In genomic region chr6:12313992-12314589, GRCh38 we compare ENCODE assay signal across 16 cellular contexts. TPM values are rescaled to one million over a fixed set of nuclear protein-coding genes. Genes with fewer than 3 reads are reported as not detected.
DNase-seq lines count a peak whose midpoint lies in the region; ATAC-seq, FAIRE-seq and TF ChIP-seq lines count a peak whose summit lies in the region.
"Had no signal": no experiment of that assay in that cellular context is flagged by ENCODE, and none has a peak within 500 bp of the region (broad histone marks: within the 10 kb centered on the region; RNA-seq: fewer than 3 reads in every experiment).

No MANE protein-coding gene starts in this region.

- intact Hi-C loops in breast epithelium (cut with DNase I; ENCODE audit: low total_unique reads) = no loop called here
- intact Hi-C loops in left colon (cut with DNase I, micrococcal nuclease) = no loop called here

- H3K36me3 ChIP-seq in breast epithelium (no peaks in the 10 kb centered on the region), upper lobe of left lung (no peaks in the 10 kb centered on the region), neural progenitor cell (no peaks in the 10 kb centered on the region)
- H3K36me3 ChIP-seq: cardiac muscle cell, right atrium auricular region had no signal

- peak; percentile 60 for FAIRE-seq in HTR-8/SVneo (lab: Jason Lieb, UNC)
- FAIRE-seq: GM18507, K562 had no signal

- no peak overlapping the region for H3K9ac ChIP-seq in neural progenitor cell

- H3K9me3 ChIP-seq in breast epithelium (no peaks in the 10 kb centered on the region), upper lobe of left lung (no peaks in the 10 kb centered on the region), neural progenitor cell (ENCODE audit: low read depth) (peaks cover 16% of the 10 kb centered on the region)

- TF ChIP-seq CTCF in breast epithelium (IDR thresholded peaks at IDR 0.05) (no peak), upper lobe of left lung (IDR thresholded peaks at IDR 0.05) (no peak), neural progenitor cell (IDR thresholded peaks at IDR 0.05) (no peak)

- H3K27ac ChIP-seq in breast epithelium (peak overlapping the region; percentile 25 to 80), upper lobe of left lung (peak overlapping the region in 3 of 4 donors; percentile 16 to 28 (median 20)), neural progenitor cell (no peak overlapping the region)
- H3K27ac ChIP-seq: cardiac muscle cell, right atrium auricular region had no signal

- H3K4me2 ChIP-seq in neural progenitor cell = no peak overlapping the region

- no peak overlapping the region for H3K4me3 Mint-ChIP-seq in neural progenitor cell
- H3K4me3 Mint-ChIP-seq: activated B cell treated with CpG ODN at 0.5 μM for 24 hours, memory B cell had no signal

- no peaks in the 10 kb centered on the region for H3K4me1 ChIP-seq in breast epithelium
- no peaks in the 10 kb centered on the region for H3K4me1 ChIP-seq in upper lobe of left lung
- no peaks in the 10 kb centered on the region for H3K4me1 ChIP-seq in neural progenitor cell
- H3K4me1 ChIP-seq: right atrium auricular region had no signal

- H2AFZ ChIP-seq in neural progenitor cell (replicated peaks) = no peak overlapping the region

- peak in 1 of 4 donors; percentile 1 for TF ChIP-seq EP300 in upper lobe of left lung (IDR thresholded peaks at IDR 0.05)

- no peaks in the 10 kb centered on the region for H3F3A ChIP-seq in neural progenitor cell (ENCODE audit: low read depth)

- 54 to 55% methylated on average over 8 of the region's 8 CpGs for WGBS in upper lobe of left lung, 2 donors

- H3K27me3 ChIP-seq in breast epithelium (no peaks in the 10 kb centered on the region), upper lobe of left lung (no peaks in the 10 kb centered on the region), neural progenitor cell (no peaks in the 10 kb centered on the region)
- H3K27me3 ChIP-seq: cardiac muscle cell, right atrium auricular region had no signal

- H3K9me3 Mint-ChIP-seq in neural progenitor cell = peaks cover 8% of the 10 kb centered on the region

- peaks cover 8% of the 10 kb centered on the region for H3K27me3 Mint-ChIP-seq in neural progenitor cell (ENCODE audit: insufficient read depth, low read depth)
- H3K27me3 Mint-ChIP-seq: activated B cell treated with CpG ODN at 0.5 μM for 24 hours had no signal

- H3K4me3 ChIP-seq in breast epithelium = no peak overlapping the region
- H3K4me3 ChIP-seq in upper lobe of left lung = no peak overlapping the region
- H3K4me3 ChIP-seq in neural progenitor cell = no peak overlapping the region
- H3K4me3 ChIP-seq: cardiac muscle cell, K562, right atrium auricular region had no signal

- H3K79me2 ChIP-seq in neural progenitor cell (ENCODE audit: low read depth) = no peaks in the 10 kb centered on the region

- TF ChIP-seq POLR2A in breast epithelium (IDR thresholded peaks at IDR 0.05) (no peak), upper lobe of left lung (IDR thresholded peaks at IDR 0.05) (no peak)

- H3K27ac Mint-ChIP-seq in neural progenitor cell = no peak overlapping the region
- H3K27ac Mint-ChIP-seq: activated B cell treated with CpG ODN at 0.5 μM for 24 hours had no signal

- H3K4me1 Mint-ChIP-seq in neural progenitor cell = no peaks in the 10 kb centered on the region
- H3K4me1 Mint-ChIP-seq: activated B cell treated with CpG ODN at 0.5 μM for 24 hours, memory B cell had no signal

- H3K36me3 Mint-ChIP-seq in neural progenitor cell = no peaks in the 10 kb centered on the region

- DNase-seq in HTR-8/SVneo (ENCODE audit: insufficient read length, low spot score) (no peak), breast epithelium (ENCODE audit: low spot score in 2 of 2) (peak in 1 of 2 donors; percentile 74), left colon (peak in 1 of 2 donors; percentile 54), upper lobe of left lung (peak in 1 of 2 donors; percentile 43), T-helper 9 cell (no peak), NCI-H146 treated with DMSO at 0.1 percent for 48 hours (lab: John Stamatoyannopoulos, UW; ENCODE audit: unreplicated experiment) (no peak), neural progenitor cell (ENCODE audit: low spot score) (no peak)
- DNase-seq: activated B cell treated with CpG ODN at 0.5 μM for 24 hours; activated T-cell treated with anti-CD3 and anti-CD28 coated beads, Interleukin-2, amount 50 U/mL, for 48 hours; DMS79 treated with DMSO at 0.1 percent for 48 hours; NCI-H446 treated with DMSO at 0.1 percent for 48 hours had no signal

- no peaks in the 10 kb centered on the region for H4K20me1 ChIP-seq in neural progenitor cell (ENCODE audit: low read depth)

- peak; percentile 89 for ATAC-seq in left colon
- peak in 1 of 2 donors; percentile 63 for ATAC-seq in upper lobe of left lung (ENCODE audit: low FRiP score in 2 of 2)
- ATAC-seq: K562 had no signal

RNA-seq across cellular contexts. Expression of gene EDN1, which starts 23.9 kb away (rescaled TPM):
- total RNA-seq in breast epithelium (10 to 100 TPM; 11.5 to 51.7 (median 36.8) TPM), left colon (10 to 100 TPM; 16.8 to 24.8 TPM), upper lobe of left lung (10 to 100 TPM in 3 of 6 donors, 1 to 10 TPM in 3; 6.5 to 40.6 (median 18.6) TPM), neural progenitor cell (ENCODE audit: low replicate concordance) (0.93 and 2.9 TPM in 2 replicates)
- total RNA-seq: K562 had no signal
